In the genomic region with DNA sequence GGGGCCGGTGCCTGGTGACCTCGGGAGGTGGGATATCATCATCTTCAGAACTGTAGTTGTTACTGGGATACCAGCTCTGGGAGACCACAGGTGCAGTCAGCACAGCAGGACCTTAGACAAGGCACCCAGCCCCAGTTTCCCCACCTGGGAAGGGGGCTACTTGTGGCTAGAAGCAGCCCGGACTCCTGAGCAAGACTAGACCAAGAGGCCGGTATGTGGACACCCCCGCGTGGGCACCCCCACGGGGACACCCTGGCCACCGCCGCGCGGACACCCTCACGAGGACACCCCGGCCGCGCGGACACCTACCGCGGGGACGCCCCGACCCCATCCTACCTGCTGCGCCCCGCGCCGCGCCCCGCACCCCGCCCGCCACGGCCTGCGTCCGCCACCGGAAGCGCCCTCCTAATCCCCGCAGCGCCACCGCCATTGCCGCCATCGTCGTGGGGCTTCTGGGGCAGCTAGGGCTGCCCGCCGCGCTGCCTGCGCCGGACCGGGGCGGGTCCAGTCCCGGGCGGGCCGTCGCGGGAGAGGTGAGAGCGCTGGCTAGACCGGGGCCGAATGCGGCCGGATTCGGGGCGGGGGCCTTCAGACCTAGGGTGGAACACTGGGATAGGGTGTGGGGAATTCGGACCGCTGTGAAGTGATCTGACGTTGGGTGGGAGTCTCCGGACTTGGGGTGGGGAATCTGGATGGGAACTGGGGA, we compare ENCODE assay signal across 8 cellular contexts. TPM values are rescaled to one million over a fixed set of nuclear protein-coding genes. Genes with fewer than 3 reads are reported as not detected.
DNase-seq lines count a peak whose midpoint lies in the region; ATAC-seq and TF ChIP-seq lines count a peak whose summit lies in the region.

COMT (plus strand) TSS at position 408 of the 706 bp plus-strand sequence. CDS start 20,755 bp downstream, outside the sequence.
TXNRD2 (minus strand) TSS at position 454 of the 706 bp plus-strand sequence; CDS start at position 439, 15 bp downstream.

- H3K27ac ChIP-seq in right lobe of liver: peak within 1 kb of the TSS; percentile 88 to 96 (median 93)

- peaks cover 27% of the 10 kb centered on the region for H3K36me3 Mint-ChIP-seq in dendritic cell treated with granulocyte-macrophage colony-stimulating factor and Interleukin-4, amounts not matched to agents 40 ng/mL and 50 ng/mL, for 4 days (ENCODE audit: low read depth)

- no peak for TF ChIP-seq CTCF in AG10803 (conservative IDR thresholded peaks at IDR 0.05; ENCODE audit: low read length)
- no peak for TF ChIP-seq CTCF in right lobe of liver (IDR thresholded peaks at IDR 0.05)

- no peaks in the 10 kb centered on the region for H3K27me3 Mint-ChIP-seq in dendritic cell treated with granulocyte-macrophage colony-stimulating factor and Interleukin-4, amounts not matched to agents 40 ng/mL and 50 ng/mL, for 4 days

- 3% methylated on average over 6 of the region's 62 CpGs for WGBS in right lobe of liver (ENCODE audit: insufficient coverage, low coverage, low lambda C conversion rate, missing lambda C conversion rate)

- H3K9me3 Mint-ChIP-seq in dendritic cell treated with granulocyte-macrophage colony-stimulating factor and Interleukin-4, amounts not matched to agents 40 ng/mL and 50 ng/mL, for 4 days: peaks cover 5% of the 10 kb centered on the region

- peaks cover 72% of the 10 kb centered on the region for H3K4me1 Mint-ChIP-seq in dendritic cell treated with granulocyte-macrophage colony-stimulating factor and Interleukin-4, amounts not matched to agents 40 ng/mL and 50 ng/mL, for 4 days (ENCODE audit: low read depth)

- peaks cover 0 to 46% (median 15%) of the 10 kb centered on the region in 4 donors for H3K4me1 ChIP-seq in right lobe of liver

- ATAC-seq in GM19043 (IDR thresholded peaks at IDR 0.05; ENCODE audit: low read depth, unreplicated experiment) (peak; percentile 63), right lobe of liver (peak; percentile 64 to 83 (median 82))

- intact Hi-C loops in dendritic cell treated with granulocyte-macrophage colony-stimulating factor and Interleukin-4, amounts not matched to agents 40 ng/mL and 50 ng/mL, for 4 days (cut with micrococcal nuclease): no loop called here
- intact Hi-C loops in right lobe of liver (cut with DNase I): no loop called here

- H3K4me3 ChIP-seq in AG10803 (ENCODE audit: low read length) (peak within 1 kb of the TSS; percentile 91), right lobe of liver (peak within 1 kb of the TSS; percentile 75 to 94 (median 91))

- peak; percentile 68 for TF ChIP-seq POLR2A in right lobe of liver (IDR thresholded peaks at IDR 0.05)

- no peaks in the 10 kb centered on the region for H3K27me3 ChIP-seq in right lobe of liver

- H3K27ac Mint-ChIP-seq in dendritic cell treated with granulocyte-macrophage colony-stimulating factor and Interleukin-4, amounts not matched to agents 40 ng/mL and 50 ng/mL, for 4 days: peak within 1 kb of the TSS; percentile 99

- peak within 1 kb of the TSS; percentile 91 for H3K4me3 Mint-ChIP-seq in dendritic cell treated with granulocyte-macrophage colony-stimulating factor and Interleukin-4, amounts not matched to agents 40 ng/mL and 50 ng/mL, for 4 days

- DNase-seq in AG10803 (ENCODE audit: low read depth) (peak; percentile 65), NCI-H1092 (lab: John Stamatoyannopoulos, UW) (peak; percentile 49), right lobe of liver (peak; percentile 77 to 80 (median 78)), OCI-M2 (lab: John Stamatoyannopoulos, UW; ENCODE audit: unreplicated experiment) (no peak)
- DNase-seq in activated CD4-positive, alpha-beta T cell treated with anti-CD3 and anti-CD28 coated beads, Interleukin-2, amount 50 U/mL, for 1 hour: peak; percentile 65
- peak; percentile 53 to 71 for DNase-seq in stimulated activated CD4-positive, alpha-beta T cell treated with anti-CD3 and anti-CD28 coated beads, Interleukin-4, amount 100 ng/mL, for 4 hours

- H3K9me3 ChIP-seq in right lobe of liver: no peaks in the 10 kb centered on the region

- H3K36me3 ChIP-seq in right lobe of liver: no peaks in the 10 kb centered on the region

RNA-seq across cellular contexts. Expression of gene COMT, which starts in this region (rescaled TPM):
- 100 to 1,000 TPM; 144 to 270 (median 200) TPM for total RNA-seq in right lobe of liver

RNA-seq across cellular contexts. Expression of gene TXNRD2, which starts in this region (rescaled TPM):
- total RNA-seq in right lobe of liver: 10 to 100 TPM; 35.9 to 47.8 (median 44.3) TPM
